ENCODE assay signal across 10 cellular contexts in genomic region chr3:50264389-50264963, GRCh38. TPM values are rescaled to one million over a fixed set of nuclear protein-coding genes. Genes with fewer than 3 reads are reported as not detected.
A peak's percentile ranks its signal among the peaks of the same experiment; 100 is the strongest.
DNase-seq lines count a peak whose midpoint lies in the region; ATAC-seq and TF ChIP-seq lines count a peak whose summit lies in the region.
"Had no signal": no experiment of that assay in that cellular context is flagged by ENCODE, and none has a peak within 500 bp of the region (broad histone marks: within the 10 kb centered on the region; RNA-seq: fewer than 3 reads in every experiment).

No MANE protein-coding gene starts in this region.

- H3K27ac Mint-ChIP-seq in activated CD4-positive, alpha-beta T cell treated with anti-CD3 and anti-CD28 coated beads for 36 hours, result no peak overlapping the region

- peaks cover 4% of the 10 kb centered on the region for H3K4me1 Mint-ChIP-seq in activated CD4-positive, alpha-beta T cell treated with anti-CD3 and anti-CD28 coated beads for 36 hours

- ATAC-seq in activated CD4-positive, alpha-beta T cell treated with anti-CD3 and anti-CD28 coated beads for 36 hours, result no peak

- H3K4me3 Mint-ChIP-seq in activated CD4-positive, alpha-beta T cell treated with anti-CD3 and anti-CD28 coated beads for 36 hours, result no peak overlapping the region

- H3K9me3 Mint-ChIP-seq in activated CD4-positive, alpha-beta T cell treated with anti-CD3 and anti-CD28 coated beads for 36 hours (ENCODE audit: low read depth), result no peaks in the 10 kb centered on the region

- H3K36me3 Mint-ChIP-seq in activated CD4-positive, alpha-beta T cell treated with anti-CD3 and anti-CD28 coated beads for 36 hours (ENCODE audit: low read depth), result no peaks in the 10 kb centered on the region

- H3K27me3 ChIP-seq in layer of hippocampus (ENCODE audit: control insufficient read depth, insufficient read depth, low read length), result no peaks in the 10 kb centered on the region

- H3K27ac ChIP-seq in layer of hippocampus (ENCODE audit: low read depth, low read length) (peak overlapping the region; percentile 100), substantia nigra (ENCODE audit: low read depth, low read length, poor library complexity, severe bottlenecking) (peak overlapping the region; percentile 98)
- H3K27ac ChIP-seq: BLaER1 treated with 17β-estradiol and CSF1 and Interleukin-3, amounts not matched to agents 10 nM and 100 nM had no signal

- no peak overlapping the region for H3K4me3 ChIP-seq in choroid plexus epithelial cell (ENCODE audit: low read depth, low read length)
- H3K4me3 ChIP-seq: BLaER1 treated with 17β-estradiol and CSF1 and Interleukin-3, amounts not matched to agents 10 nM and 100 nM had no signal

- CTCF ChIA-PET in activated CD4-positive, alpha-beta T cell treated with anti-CD3 and anti-CD28 coated beads for 36 hours (lab: Charles Lee), result interaction anchor here (0.6 to 2.3 kb wide), 7 partner anchors 9 to 534 kb away, joined by 3 to 10 read pairs (median 3); no protein-coding TSS in a partner anchor

- TF ChIP-seq CTCF in choroid plexus epithelial cell (conservative IDR thresholded peaks at IDR 0.05; ENCODE audit: low read depth, low read length), result no peak

- intact Hi-C loops in activated CD4-positive, alpha-beta T cell treated with anti-CD3 and anti-CD28 coated beads for 36 hours (cut with DNase I, micrococcal nuclease), result no loop called here

- POLR2A ChIA-PET in activated CD4-positive, alpha-beta T cell treated with anti-CD3 and anti-CD28 coated beads for 36 hours (lab: Charles Lee), result no interaction called here

- H3K27me3 Mint-ChIP-seq in activated CD4-positive, alpha-beta T cell treated with anti-CD3 and anti-CD28 coated beads for 36 hours, result peaks cover 8% of the 10 kb centered on the region

- DNase-seq in NCI-H1417 (lab: John Stamatoyannopoulos, UW) (peak in 2 of 3 experiments; percentile 64 to 68), NCI-H1417 treated with DMSO at 0.1 percent for 48 hours (lab: John Stamatoyannopoulos, UW) (no peak), choroid plexus epithelial cell (ENCODE audit: low read depth) (peak; percentile 92), substantia nigra (lab: John Stamatoyannopoulos, UW) (peak in 43 of 49 donors; percentile 37 to 86 (median 73)), DMS53 treated with DMSO at 0.1 percent for 48 hours (lab: John Stamatoyannopoulos, UW; ENCODE audit: unreplicated experiment) (no peak)
- DNase-seq in stimulated activated CD4-positive, alpha-beta T cell treated with anti-CD3 and anti-CD28 coated beads, Interleukin-4, amount 100 ng/mL, for 4 hours, result no peak
- no peak for DNase-seq in activated CD4-positive, alpha-beta T cell treated with anti-CD3 and anti-CD28 coated beads for 36 hours

RNA-seq across cellular contexts. Expression of gene SEMA3B, which starts 4.5 kb away (rescaled TPM):
- total RNA-seq in activated CD4-positive, alpha-beta T cell treated with anti-CD3 and anti-CD28 coated beads for 36 hours, result 1 to 10 TPM; 1.6 to 2.1 TPM

RNA-seq across cellular contexts. Expression of gene LSMEM2, which starts 14.4 kb away (rescaled TPM):
- not detected for total RNA-seq in activated CD4-positive, alpha-beta T cell treated with anti-CD3 and anti-CD28 coated beads for 36 hours
- total RNA-seq: T-helper 2 cell treated with Interferon-gamma antibody and Interleukin-4, amounts not matched to agents 100 ng/mL and 5 ng/mL, for 36 hours had no signal

RNA-seq across cellular contexts. Expression of gene IFRD2, which starts 27.8 kb away (rescaled TPM):
- 100 to 1,000 TPM; 100 to 125 TPM for total RNA-seq in activated CD4-positive, alpha-beta T cell treated with anti-CD3 and anti-CD28 coated beads for 36 hours

RNA-seq across cellular contexts. Expression of gene GNAI2, which starts 28.5 kb away (rescaled TPM):
- 100 to 1,000 TPM; 280 to 341 TPM for total RNA-seq in activated CD4-positive, alpha-beta T cell treated with anti-CD3 and anti-CD28 coated beads for 36 hours

RNA-seq across cellular contexts. Expression of gene HYAL3, which starts 34.7 kb away (rescaled TPM):
- total RNA-seq in activated CD4-positive, alpha-beta T cell treated with anti-CD3 and anti-CD28 coated beads for 36 hours, result 1 to 10 TPM; 4.5 to 5.4 TPM

Comparison
In these comparisons a context has a peak if more than half of its experiments do, and no peak if none do; other contexts are left out.
1. DNase-seq: peak in NCI-H1417 (2 of 3), choroid plexus epithelial cell (single experiment) and substantia nigra (43 of 49); none in NCI-H1417 treated with DMSO at 0.1 percent for 48 hours (single experiment), DMS53 treated with DMSO at 0.1 percent for 48 hours (single experiment), stimulated activated CD4-positive, alpha-beta T cell treated with anti-CD3 and anti-CD28 coated beads, Interleukin-4, amount 100 ng/mL, for 4 hours (0 of 2) and activated CD4-positive, alpha-beta T cell treated with anti-CD3 and anti-CD28 coated beads for 36 hours (single experiment).